Comparison of ENCODE assay signal across 8 cellular contexts in the genomic region with DNA sequence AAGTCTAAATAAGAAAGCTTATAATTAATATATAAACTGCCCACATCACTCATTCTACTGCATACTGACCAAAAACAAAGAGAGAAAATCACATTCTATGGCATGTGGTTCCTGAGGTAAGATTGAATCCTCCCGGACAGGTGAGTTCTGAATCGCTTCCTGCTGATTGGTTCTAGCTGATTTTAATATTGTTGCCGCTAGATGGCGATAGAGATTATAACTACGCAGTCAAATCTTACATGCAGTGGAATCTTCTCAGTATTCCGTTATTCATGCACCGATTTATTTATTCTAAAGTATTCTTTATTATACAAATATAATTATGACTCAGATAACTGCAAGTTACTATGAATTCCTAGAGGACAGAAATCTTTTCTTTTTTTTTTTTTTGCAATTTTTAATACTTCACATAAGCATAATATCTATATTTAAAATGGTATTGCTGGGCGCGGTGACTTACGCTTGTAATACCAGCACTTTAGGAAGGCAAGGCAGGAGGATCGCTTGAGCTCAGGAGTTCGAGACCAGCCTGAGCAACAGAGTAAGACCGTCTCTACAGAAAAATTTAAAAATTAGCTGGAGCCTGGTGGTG. TPM values are rescaled to one million over a fixed set of nuclear protein-coding genes. Genes with fewer than 3 reads are reported as not detected.
DNase-seq lines count a peak whose midpoint lies in the region; ATAC-seq, FAIRE-seq and TF ChIP-seq lines count a peak whose summit lies in the region.

No MANE protein-coding gene starts in this region.

- peak in 2 of 3 donors; percentile 4 to 56 for DNase-seq in stimulated activated CD4-positive, alpha-beta T cell treated with anti-CD3 and anti-CD28 coated beads, Interleukin-12 subunit alpha, Interleukin-12 subunit beta, amount 100 ng/mL, for 48 hours (ENCODE audit: low read depth in 2 of 3, low spot score in 1 of 3)
- DNase-seq in stimulated activated CD4-positive, alpha-beta T cell treated with anti-CD3 and anti-CD28 coated beads, Interleukin-1b, Interleukin-23, amount 100 ng/mL, for 48 hours = no peak
- DNase-seq in GM23338 (ENCODE audit: low spot score) (peak; percentile 84), KG1 (lab: John Stamatoyannopoulos, UW) (peak; percentile 57), OCI-LY7 (ENCODE audit: low spot score) (peak; percentile 75), vagina (ENCODE audit: extremely low spot score in 2 of 2) (no peak)

- no peaks in the 10 kb centered on the region for H3K27me3 ChIP-seq in GM23338 (ENCODE audit: insufficient read depth)
- H3K27me3 ChIP-seq in liver (ENCODE audit: control insufficient read depth in 4 of 4, insufficient read depth in 4 of 4, low read length in 3 of 4) = no peaks in the 10 kb centered on the region
- H3K27me3 ChIP-seq in vagina = no peaks in the 10 kb centered on the region

- 28% methylated on average over 13 of the region's 13 CpGs for WGBS in liver

- FAIRE-seq in colon (lab: Jason Lieb, UNC) = peak; percentile 87

- H3K9ac ChIP-seq in liver (ENCODE audit: low read depth in 1 of 2, low read length in 2 of 2) = no peak overlapping the region

- TF ChIP-seq CTCF in GM23338 (conservative IDR thresholded peaks at IDR 0.05; ENCODE audit: low read depth in 2 of 2) (peak; percentile 72 to 76), OCI-LY7 (conservative IDR thresholded peaks at IDR 0.05; ENCODE audit: low read length) (peak; percentile 91), liver (IDR thresholded peaks at IDR 0.05; ENCODE audit: low read depth, low read length, missing input control) (peak; percentile 67), vagina (IDR thresholded peaks at IDR 0.05) (peak; percentile 52 to 73 (median 57))

- no peak overlapping the region for H3K4me3 Mint-ChIP-seq in GM23338

- no peaks in the 10 kb centered on the region for H3K27me3 Mint-ChIP-seq in GM23338 (ENCODE audit: insufficient read depth, low read depth, poor library complexity)

- no peak overlapping the region for H3K27ac ChIP-seq in GM23338 (ENCODE audit: low read depth)
- H3K27ac ChIP-seq in OCI-LY7 (ENCODE audit: low read depth, low read length, poor library complexity, severe bottlenecking) = no peak overlapping the region
- no peak overlapping the region for H3K27ac ChIP-seq in liver (ENCODE audit: low read depth in 1 of 2, low read length in 2 of 2)
- no peak overlapping the region for H3K27ac ChIP-seq in vagina

- H3K9me2 ChIP-seq in GM23338 (ENCODE audit: insufficient read depth) (no peaks in the 10 kb centered on the region), OCI-LY7 (ENCODE audit: insufficient read depth, low read length) (no peaks in the 10 kb centered on the region)

- no peak overlapping the region for H3K4me2 ChIP-seq in GM23338
- H3K4me2 ChIP-seq in OCI-LY7 (ENCODE audit: low read length) = no peak overlapping the region

- H3K4me3 ChIP-seq in GM23338 (no peak overlapping the region), OCI-LY7 (ENCODE audit: low read depth, low read length, poor library complexity, severe bottlenecking) (no peak overlapping the region), liver (ENCODE audit: low read depth in 1 of 3, low read length in 3 of 3) (no peak overlapping the region), vagina (no peak overlapping the region)

- H3K9me3 ChIP-seq in OCI-LY7 (ENCODE audit: low read length) = no peaks in the 10 kb centered on the region
- no peaks in the 10 kb centered on the region for H3K9me3 ChIP-seq in liver (ENCODE audit: control insufficient read depth in 4 of 4, low read length in 3 of 4)
- no peaks in the 10 kb centered on the region for H3K9me3 ChIP-seq in vagina

- intact Hi-C loops in OCI-LY7 (cut with micrococcal nuclease; ENCODE audit: unreplicated experiment) = loop anchor here (1.0 kb wide), 1 partner anchor 679 kb away; no protein-coding TSS in a partner anchor
- intact Hi-C loops in vagina (cut with DNase I) = loop anchor here (10.0 kb wide), 1 partner anchor 341 kb away; no protein-coding TSS in a partner anchor

- H3K27ac Mint-ChIP-seq in GM23338 = no peak overlapping the region

- no peaks in the 10 kb centered on the region for H3K36me3 Mint-ChIP-seq in GM23338 (ENCODE audit: low read depth)

- no TSS peak for BruUV-seq in OCI-LY7 (replicated peaks; lab: Mats Ljungman, UMichigan)

- CTCF ChIA-PET in OCI-LY7 (lab: Charles Lee; ENCODE audit: unreplicated experiment) = interaction anchor here (2.1 kb wide), 1 partner anchor 678 kb away, joined by 13 read pairs; no protein-coding TSS in a partner anchor

- no peaks in the 10 kb centered on the region for H3K36me3 ChIP-seq in GM23338 (ENCODE audit: insufficient read depth)
- H3K36me3 ChIP-seq in OCI-LY7 (ENCODE audit: insufficient read depth, low read length) = no peaks in the 10 kb centered on the region
- H3K36me3 ChIP-seq in liver (ENCODE audit: control insufficient read depth in 4 of 4, insufficient read depth in 3 of 4, low read depth in 1 of 4, low read length in 3 of 4) = peaks cover 0 to 2% (median 0%) of the 10 kb centered on the region in 4 donors
- H3K36me3 ChIP-seq in vagina = no peaks in the 10 kb centered on the region

- no peaks in the 10 kb centered on the region for H3K4me1 Mint-ChIP-seq in GM23338

- POLR2A ChIA-PET in OCI-LY7 (lab: Charles Lee) = interaction anchor here (0.7 to 1.0 kb wide), 3 partner anchors 10 to 678 kb away, joined by 3 to 4 read pairs (median 3); no protein-coding TSS in a partner anchor

- no peaks in the 10 kb centered on the region for H3F3A ChIP-seq in GM23338 (replicated peaks; ENCODE audit: low read depth)

- no peaks in the 10 kb centered on the region for H3K4me1 ChIP-seq in GM23338 (ENCODE audit: insufficient read depth)
- H3K4me1 ChIP-seq in OCI-LY7 (ENCODE audit: insufficient read depth, low read length, poor library complexity, severe bottlenecking) = no peaks in the 10 kb centered on the region
- peaks cover 3% of the 10 kb centered on the region in 4 donors for H3K4me1 ChIP-seq in liver (ENCODE audit: control insufficient read depth in 4 of 4, insufficient read depth in 4 of 4, low read length in 3 of 4)
- H3K4me1 ChIP-seq in vagina = no peaks in the 10 kb centered on the region

- H2AFZ ChIP-seq in GM23338 = no peak overlapping the region
- no peak overlapping the region for H2AFZ ChIP-seq in OCI-LY7 (ENCODE audit: low read length)

- H3K9me3 Mint-ChIP-seq in GM23338 = no peaks in the 10 kb centered on the region

- TF ChIP-seq POLR2A in vagina (IDR thresholded peaks at IDR 0.05) = no peak

- H3K79me2 ChIP-seq in GM23338 (replicated peaks; ENCODE audit: insufficient read depth) (no peaks in the 10 kb centered on the region), OCI-LY7 (ENCODE audit: insufficient read depth, low read depth, low read length) (no peaks in the 10 kb centered on the region)

- ATAC-seq in GM23338 = peak; percentile 77

- H4K20me1 ChIP-seq in GM23338 (replicated peaks; ENCODE audit: insufficient read depth) = no peaks in the 10 kb centered on the region
- H4K20me1 ChIP-seq in OCI-LY7 (ENCODE audit: insufficient read depth, low read length) = no peaks in the 10 kb centered on the region

- peak; percentile 88 for TF ChIP-seq RAD21 in liver (IDR thresholded peaks at IDR 0.05)

TF ChIP-seq in GM23338, 12 proteins besides CTCF, POLR2A, EP300 and RAD21 (continues in another document):
- no peak for TF ChIP-seq ZNF331 (CRISPR knock-in tag; IDR thresholded peaks at IDR 0.05; ENCODE audit: low read depth)
- no peak for TF ChIP-seq JUNB (IDR thresholded peaks at IDR 0.05; ENCODE audit: unreplicated experiment)
- TF ChIP-seq, protein P1, sequence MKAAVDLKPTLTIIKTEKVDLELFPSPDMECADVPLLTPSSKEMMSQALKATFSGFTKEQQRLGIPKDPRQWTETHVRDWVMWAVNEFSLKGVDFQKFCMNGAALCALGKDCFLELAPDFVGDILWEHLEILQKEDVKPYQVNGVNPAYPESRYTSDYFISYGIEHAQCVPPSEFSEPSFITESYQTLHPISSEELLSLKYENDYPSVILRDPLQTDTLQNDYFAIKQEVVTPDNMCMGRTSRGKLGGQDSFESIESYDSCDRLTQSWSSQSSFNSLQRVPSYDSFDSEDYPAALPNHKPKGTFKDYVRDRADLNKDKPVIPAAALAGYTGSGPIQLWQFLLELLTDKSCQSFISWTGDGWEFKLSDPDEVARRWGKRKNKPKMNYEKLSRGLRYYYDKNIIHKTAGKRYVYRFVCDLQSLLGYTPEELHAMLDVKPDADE (IDR thresholded peaks at IDR 0.05) = no peak

TF ChIP-seq in liver, 16 proteins besides CTCF, POLR2A, EP300 and RAD21 (continues in another document):
- no peak for TF ChIP-seq EGR1 (IDR thresholded peaks at IDR 0.05; ENCODE audit: low read depth in 2 of 2)
- TF ChIP-seq, protein P2, sequence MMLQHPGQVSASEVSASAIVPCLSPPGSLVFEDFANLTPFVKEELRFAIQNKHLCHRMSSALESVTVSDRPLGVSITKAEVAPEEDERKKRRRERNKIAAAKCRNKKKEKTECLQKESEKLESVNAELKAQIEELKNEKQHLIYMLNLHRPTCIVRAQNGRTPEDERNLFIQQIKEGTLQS (IDR thresholded peaks at IDR 0.05) = no peak
- TF ChIP-seq, protein P3, sequence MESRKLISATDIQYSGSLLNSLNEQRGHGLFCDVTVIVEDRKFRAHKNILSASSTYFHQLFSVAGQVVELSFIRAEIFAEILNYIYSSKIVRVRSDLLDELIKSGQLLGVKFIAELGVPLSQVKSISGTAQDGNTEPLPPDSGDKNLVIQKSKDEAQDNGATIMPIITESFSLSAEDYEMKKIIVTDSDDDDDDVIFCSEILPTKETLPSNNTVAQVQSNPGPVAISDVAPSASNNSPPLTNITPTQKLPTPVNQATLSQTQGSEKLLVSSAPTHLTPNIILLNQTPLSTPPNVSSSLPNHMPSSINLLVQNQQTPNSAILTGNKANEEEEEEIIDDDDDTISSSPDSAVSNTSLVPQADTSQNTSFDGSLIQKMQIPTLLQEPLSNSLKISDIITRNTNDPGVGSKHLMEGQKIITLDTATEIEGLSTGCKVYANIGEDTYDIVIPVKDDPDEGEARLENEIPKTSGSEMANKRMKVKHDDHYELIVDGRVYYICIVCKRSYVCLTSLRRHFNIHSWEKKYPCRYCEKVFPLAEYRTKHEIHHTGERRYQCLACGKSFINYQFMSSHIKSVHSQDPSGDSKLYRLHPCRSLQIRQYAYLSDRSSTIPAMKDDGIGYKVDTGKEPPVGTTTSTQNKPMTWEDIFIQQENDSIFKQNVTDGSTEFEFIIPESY (IDR thresholded peaks at IDR 0.05) = no peak
- TF ChIP-seq RXRA (IDR thresholded peaks at IDR 0.05) = no peak
- TF ChIP-seq SP1 (IDR thresholded peaks at IDR 0.05) = no peak

RNA-seq across cellular contexts. Expression of a gene that starts 24.2 kb away (rescaled TPM):
- 5.0 and 7.5 TPM in 2 replicates for total RNA-seq in GM23338 (2014; rRNA removed; shearing (Covaris generic))
- 2.1 and 2.5 TPM in 2 replicates for polyA plus RNA-seq in GM23338 (2016; fragmentation: Nextera tagmentation; extraction: Ambion mirVana)
- 22.4 and 24.9 TPM in 2 replicates for total RNA-seq in OCI-LY7 (2014; rRNA removed; shearing (Covaris generic))
- total RNA-seq in OCI-LY7 (2022) = 71.3 and 80.3 TPM in 2 replicates
- total RNA-seq in liver = 10 to 100 TPM; 16.8 to 17.3 TPM
- 10 to 100 TPM; 12.6 to 15.0 TPM for polyA plus RNA-seq in liver
- 33.9 TPM for total RNA-seq in vagina

Comparison
In these comparisons a context has a peak if more than half of its experiments do, and no peak if none do; other contexts are left out.
1. DNase-seq: peak in stimulated activated CD4-positive, alpha-beta T cell treated with anti-CD3 and anti-CD28 coated beads, Interleukin-12 subunit alpha, Interleukin-12 subunit beta, amount 100 ng/mL, for 48 hours (2 of 3), GM23338 (single experiment), KG1 (single experiment) and OCI-LY7 (single experiment); none in stimulated activated CD4-positive, alpha-beta T cell treated with anti-CD3 and anti-CD28 coated beads, Interleukin-1b, Interleukin-23, amount 100 ng/mL, for 48 hours (single experiment) and vagina (0 of 2).
2. Peak in every context shown above with its lines, with median percentiles within 50 percentile points of each other: CTCF ChIP-seq.